ENCODE assay signal across 21 cellular contexts in the genomic region with DNA sequence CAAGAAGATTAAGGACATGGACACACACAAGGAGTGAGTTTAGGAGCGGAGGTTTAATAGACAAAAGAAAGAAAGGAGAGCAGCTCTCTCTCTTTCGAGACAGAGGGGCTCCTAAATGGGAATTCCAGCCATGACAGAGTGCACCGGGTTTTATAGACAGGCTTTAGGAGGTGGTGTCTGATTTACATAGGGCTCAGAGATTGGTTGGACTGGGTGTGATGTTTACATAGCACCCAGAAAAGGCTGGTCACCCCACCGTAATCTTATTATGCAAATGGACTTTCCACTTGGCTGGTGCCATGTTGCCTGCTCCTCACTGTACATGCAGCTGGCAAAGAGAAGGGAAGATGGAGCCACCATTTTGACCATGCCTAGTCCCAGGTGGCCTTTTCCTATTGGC. TPM values are rescaled to one million over a fixed set of nuclear protein-coding genes. Genes with fewer than 3 reads are reported as not detected.
"Had no signal": no experiment of that assay in that cellular context is flagged by ENCODE, and none has a peak within 500 bp of the region (broad histone marks: within the 10 kb centered on the region; RNA-seq: fewer than 3 reads in every experiment).

No MANE protein-coding gene starts in this region.

- H3K36me3 Mint-ChIP-seq: activated naive CD8-positive, alpha-beta T cell treated with anti-CD3 and anti-CD28 coated beads, Interleukin-2, amount 10 ng/mL, durations not matched to agents 7 days and 5 days had no signal

- DNase-seq: activated CD4-positive, alpha-beta T cell treated with anti-CD3 and anti-CD28 coated beads for 48 hours; activated CD4-positive, alpha-beta T cell treated with anti-CD3 and anti-CD28 coated beads, Interleukin-2, amount 50 U/mL, for 4 hours; activated CD8-positive, alpha-beta memory T cell treated with anti-CD3 and anti-CD28 coated beads, Interleukin-2, amount 50 U/mL, for 48 hours; activated CD8-positive, alpha-beta T cell treated with anti-CD3 and anti-CD28 coated beads, Interleukin-2, amount 10 ng/mL, durations not matched to agents 7 days and 5 days; activated naive CD4-positive, alpha-beta T cell treated with anti-CD3 and anti-CD28 coated beads, Interleukin-2, amount 50 U/mL, for 16 hours; activated naive CD8-positive, alpha-beta T cell treated with anti-CD3 and anti-CD28 coated beads, Interleukin-2, amount 10 ng/mL, durations not matched to agents 7 days and 5 days; activated T-cell treated with anti-CD3 and anti-CD28 coated beads, Interleukin-2, amount 50 U/mL, for 1 hour; adrenal gland; anterior cingulate cortex; cerebellar nuclear complex; NCI-H1092 treated with DMSO at 0.1 percent for 48 hours; NCI-H1417 treated with DMSO at 0.1 percent for 48 hours; NCI-H187; NCI-H2081 treated with DMSO at 0.1 percent for 48 hours; NCI-H524 treated with DMSO at 0.1 percent for 48 hours; PC-3; SHP77 had no signal

- H3K27ac Mint-ChIP-seq: activated CD8-positive, alpha-beta T cell treated with anti-CD3 and anti-CD28 coated beads, Interleukin-2, amount 10 ng/mL, durations not matched to agents 7 days and 5 days; activated naive CD8-positive, alpha-beta T cell treated with anti-CD3 and anti-CD28 coated beads, Interleukin-2, amount 10 ng/mL, durations not matched to agents 7 days and 5 days; T-helper 1 cell treated with Interleukin-12 subunit alpha and Interleukin-12 subunit beta and Interleukin-4 antibody, amounts not matched to agents 30 μg/mL and 1 μg/mL, for 36 hours had no signal

- H3K27me3 ChIP-seq: adrenal gland, SJSA1 had no signal

- H3K4me3 ChIP-seq: adrenal gland, SJSA1 had no signal

- H3K36me3 ChIP-seq: adrenal gland, SJSA1 had no signal

- H3K9me3 ChIP-seq: adrenal gland, SJSA1 had no signal

- H3K4me1 Mint-ChIP-seq: activated naive CD8-positive, alpha-beta T cell treated with anti-CD3 and anti-CD28 coated beads, Interleukin-2, amount 10 ng/mL, durations not matched to agents 7 days and 5 days had no signal

- H3K9me3 Mint-ChIP-seq: activated naive CD8-positive, alpha-beta T cell treated with anti-CD3 and anti-CD28 coated beads, Interleukin-2, amount 10 ng/mL, durations not matched to agents 7 days and 5 days; T-helper 1 cell treated with Interleukin-12 subunit alpha and Interleukin-12 subunit beta and Interleukin-4 antibody, amounts not matched to agents 30 μg/mL and 1 μg/mL, for 36 hours had no signal

- H3K27ac ChIP-seq: adrenal gland, SJSA1 had no signal

- H3K4me3 Mint-ChIP-seq: activated CD8-positive, alpha-beta T cell treated with anti-CD3 and anti-CD28 coated beads, Interleukin-2, amount 10 ng/mL, durations not matched to agents 7 days and 5 days; activated naive CD8-positive, alpha-beta T cell treated with anti-CD3 and anti-CD28 coated beads, Interleukin-2, amount 10 ng/mL, durations not matched to agents 7 days and 5 days; T-helper 1 cell treated with Interleukin-12 subunit alpha and Interleukin-12 subunit beta and Interleukin-4 antibody, amounts not matched to agents 30 μg/mL and 1 μg/mL, for 36 hours had no signal

- ATAC-seq: activated CD4-positive, CD25-positive, alpha-beta regulatory T cell treated with anti-CD3 and anti-CD28 coated beads, Interleukin-2, amount 50 U/mL, for 24 hours; activated CD8-positive, alpha-beta T cell treated with anti-CD3 and anti-CD28 coated beads, Interleukin-2, amount 10 ng/mL, durations not matched to agents 7 days and 5 days; PC-3 had no signal

RNA-seq across cellular contexts. Expression of a gene that starts 28.4 kb away (rescaled TPM):
- total RNA-seq: activated CD8-positive, alpha-beta T cell treated with anti-CD3 and anti-CD28 coated beads, Interleukin-2, amount 10 ng/mL, durations not matched to agents 7 days and 5 days; M059J; PC-3; SJSA1 had no signal

RNA-seq across cellular contexts. Expression of a gene that starts 28.7 kb away (rescaled TPM):
- total RNA-seq: M059J had no signal
